27 cellular contexts compared by ENCODE assay signal in the genomic region with DNA sequence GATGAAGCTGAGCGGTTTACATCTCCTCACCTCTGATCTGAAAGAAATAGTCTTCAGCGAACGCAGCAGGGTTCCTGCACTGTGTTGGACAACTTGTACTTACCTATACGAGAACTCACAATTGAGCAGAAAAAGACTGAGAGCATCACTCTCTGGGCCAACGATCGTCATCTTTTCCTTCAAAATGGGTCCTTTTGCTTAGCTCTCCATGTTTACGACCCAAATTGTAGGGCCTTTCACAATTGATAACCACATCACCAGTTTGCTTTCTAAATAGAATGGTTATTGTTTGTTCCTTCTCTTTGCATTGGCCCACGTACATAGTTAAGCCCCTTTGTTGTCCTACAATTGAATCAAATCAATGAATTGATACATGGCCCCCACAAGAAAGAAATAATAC.
"Had no signal": no experiment of that assay in that cellular context is flagged by ENCODE, and none has a peak within 500 bp of the region (broad histone marks: within the 10 kb centered on the region; RNA-seq: fewer than 3 reads in every experiment).

No MANE protein-coding gene starts in this region.

- H3K27me3 Mint-ChIP-seq: activated B cell treated with CpG ODN at 0.5 μM for 24 hours; activated CD4-positive, alpha-beta T cell treated with anti-CD3 and anti-CD28 coated beads, Interleukin-2, amount 10 ng/mL, durations not matched to agents 24 days and 14 days; activated CD8-positive, alpha-beta memory T cell treated with anti-CD3 and anti-CD28 coated beads, Interleukin-2, amount 10 ng/mL, durations not matched to agents 7 days and 5 days; activated naive CD8-positive, alpha-beta T cell treated with anti-CD3 and anti-CD28 coated beads, Interleukin-2, amount 50 U/mL, for 24 hours; activated T-cell treated with anti-CD3 and anti-CD28 coated beads, Interleukin-2, amount 50 U/mL, for 24 hours; T-helper 17 cell had no signal

- H3K27me3 ChIP-seq: brain microvascular endothelial cell, MG63 had no signal

- DNase-seq: activated B cell treated with CpG ODN at 0.5 μM for 24 hours; activated CD4-positive, alpha-beta T cell treated with anti-CD3 and anti-CD28 coated beads for 1 hour; activated CD4-positive, alpha-beta T cell treated with anti-CD3 and anti-CD28 coated beads, Interleukin-2, amount 10 ng/mL, durations not matched to agents 24 days and 14 days; activated CD4-positive, alpha-beta T cell treated with anti-CD3 and anti-CD28 coated beads, Interleukin-2, amount 50 U/mL, for 48 hours; activated CD8-positive, alpha-beta memory T cell treated with anti-CD3 and anti-CD28 coated beads, Interleukin-2, amount 10 ng/mL, durations not matched to agents 7 days and 5 days; activated effector memory CD4-positive, alpha-beta T cell treated with Interleukin-2 at 50 U/mL for 16 hours; activated naive CD4-positive, alpha-beta T cell treated with Interleukin-2 at 50 U/mL for 16 hours; activated naive CD8-positive, alpha-beta T cell treated with anti-CD3 and anti-CD28 coated beads, Interleukin-2, amount 50 U/mL, for 24 hours; activated T-cell treated with anti-CD3 and anti-CD28 coated beads, Interleukin-2, amount 50 U/mL, for 24 hours; amniotic stem cell; brain microvascular endothelial cell; MG63; MV-4-11; NCI-H1105; NCI-H1436; NCI-H1694 treated with DMSO at 0.1 percent for 48 hours; NCI-H2029 treated with DMSO at 0.1 percent for 48 hours; NCI-H345; NCI-H510A; NCI-H526 treated with DMSO at 0.1 percent for 48 hours; NCI-H82; SIG-M5; T-helper 17 cell; T-helper 9 cell had no signal

- H3K9me3 Mint-ChIP-seq: activated B cell treated with CpG ODN at 0.5 μM for 24 hours; activated CD4-positive, alpha-beta T cell treated with anti-CD3 and anti-CD28 coated beads, Interleukin-2, amount 10 ng/mL, durations not matched to agents 24 days and 14 days; activated naive CD4-positive, alpha-beta T cell treated with anti-CD3 and anti-CD28 coated beads, Interleukin-2, amount 50 U/mL, for 72 hours; activated naive CD8-positive, alpha-beta T cell treated with anti-CD3 and anti-CD28 coated beads, Interleukin-2, amount 50 U/mL, for 24 hours; activated T-cell treated with anti-CD3 and anti-CD28 coated beads, Interleukin-2, amount 50 U/mL, for 24 hours; activated T-helper 1 cell treated with anti-CD3 and anti-CD28 coated beads, Interleukin-12 subunit alpha, Interleukin-12 subunit beta, Interleukin-2, Interleukin-4 antibody, amounts not matched to agents 30 ng/mL and 10 ng/mL and 1 ng/mL, durations not matched to agents 14 hours and 24 hours and 36 hours had no signal

- H3K4me3 Mint-ChIP-seq: activated B cell treated with CpG ODN at 0.5 μM for 24 hours; activated CD4-positive, alpha-beta T cell treated with anti-CD3 and anti-CD28 coated beads, Interleukin-2, amount 10 ng/mL, durations not matched to agents 24 days and 14 days; activated CD8-positive, alpha-beta memory T cell treated with anti-CD3 and anti-CD28 coated beads, Interleukin-2, amount 10 ng/mL, durations not matched to agents 7 days and 5 days; activated naive CD8-positive, alpha-beta T cell treated with anti-CD3 and anti-CD28 coated beads, Interleukin-2, amount 50 U/mL, for 24 hours; activated T-cell treated with anti-CD3 and anti-CD28 coated beads, Interleukin-2, amount 50 U/mL, for 24 hours; activated T-helper 1 cell treated with anti-CD3 and anti-CD28 coated beads, Interleukin-12 subunit alpha, Interleukin-12 subunit beta, Interleukin-2, Interleukin-4 antibody, amounts not matched to agents 30 ng/mL and 10 ng/mL and 1 ng/mL, durations not matched to agents 14 hours and 24 hours and 36 hours; T-helper 17 cell had no signal

- H3K27ac Mint-ChIP-seq: activated B cell treated with CpG ODN at 0.5 μM for 24 hours; activated CD4-positive, alpha-beta T cell treated with anti-CD3 and anti-CD28 coated beads, Interleukin-2, amount 10 ng/mL, durations not matched to agents 24 days and 14 days; activated CD8-positive, alpha-beta memory T cell treated with anti-CD3 and anti-CD28 coated beads, Interleukin-2, amount 10 ng/mL, durations not matched to agents 7 days and 5 days; activated naive CD4-positive, alpha-beta T cell treated with anti-CD3 and anti-CD28 coated beads, Interleukin-2, amount 50 U/mL, for 72 hours; activated naive CD8-positive, alpha-beta T cell treated with anti-CD3 and anti-CD28 coated beads, Interleukin-2, amount 50 U/mL, for 24 hours; activated T-cell treated with anti-CD3 and anti-CD28 coated beads, Interleukin-2, amount 50 U/mL, for 24 hours; activated T-helper 1 cell treated with anti-CD3 and anti-CD28 coated beads, Interleukin-12 subunit alpha, Interleukin-12 subunit beta, Interleukin-2, Interleukin-4 antibody, amounts not matched to agents 30 ng/mL and 10 ng/mL and 1 ng/mL, durations not matched to agents 14 hours and 24 hours and 36 hours; T-helper 17 cell had no signal

- H3K9me3 ChIP-seq: MG63 had no signal

- H3K36me3 ChIP-seq: brain microvascular endothelial cell had no signal

- H3K27ac ChIP-seq: brain microvascular endothelial cell, KMS-11 had no signal

- H3K4me3 ChIP-seq: MG63 had no signal

- H3K36me3 Mint-ChIP-seq: activated naive CD4-positive, alpha-beta T cell treated with anti-CD3 and anti-CD28 coated beads, Interleukin-2, amount 50 U/mL, for 72 hours had no signal

- ATAC-seq: activated CD8-positive, alpha-beta memory T cell treated with anti-CD3 and anti-CD28 coated beads, Interleukin-2, amount 10 ng/mL, durations not matched to agents 7 days and 5 days; activated naive CD4-positive, alpha-beta T cell treated with anti-CD3 and anti-CD28 coated beads, Interleukin-2, amount 50 U/mL, for 72 hours; activated naive CD8-positive, alpha-beta T cell treated with anti-CD3 and anti-CD28 coated beads, Interleukin-2, amount 50 U/mL, for 24 hours; T-helper 17 cell had no signal

- H3K4me1 Mint-ChIP-seq: activated B cell treated with CpG ODN at 0.5 μM for 24 hours; activated CD4-positive, alpha-beta T cell treated with anti-CD3 and anti-CD28 coated beads, Interleukin-2, amount 10 ng/mL, durations not matched to agents 24 days and 14 days; activated naive CD8-positive, alpha-beta T cell treated with anti-CD3 and anti-CD28 coated beads, Interleukin-2, amount 50 U/mL, for 24 hours; T-helper 17 cell had no signal
